Comparison of ENCODE assay signal across 8 cellular contexts in genomic region chr4:153573881-153574807, GRCh38.
A peak's percentile ranks its signal among the peaks of the same experiment; 100 is the strongest.
DNase-seq lines count a peak whose midpoint lies in the region; ATAC-seq and TF ChIP-seq lines count a peak whose summit lies in the region.

No MANE protein-coding gene starts in this region.

- no peak overlapping the region for H3K9ac ChIP-seq in muscle layer of colon (ENCODE audit: low read length)

- no peaks in the 10 kb centered on the region for H3K36me3 ChIP-seq in muscle layer of colon (ENCODE audit: insufficient read depth, low read length)

- DNase-seq in DMS53 treated with DMSO at 0.1 percent for 48 hours (lab: John Stamatoyannopoulos, UW; ENCODE audit: unreplicated experiment) (peak; percentile 29), NAMALWA (ENCODE audit: low spot score) (peak; percentile 75), dorsolateral prefrontal cortex (peak; percentile 7 to 95 (median 80))
- DNase-seq in activated CD4-positive, alpha-beta T cell treated with anti-CD3 and anti-CD28 coated beads for 48 hours, result peak; percentile 60
- no peak for DNase-seq in stimulated activated effector memory CD8-positive, alpha-beta T cell treated with anti-CD3 and anti-CD28 coated beads, Interleukin-12 subunit alpha, Interleukin-12 subunit beta, amount 100 ng/mL, for 72 hours (ENCODE audit: low spot score in 2 of 2)

- ATAC-seq in GM21528 (IDR thresholded peaks at IDR 0.05; ENCODE audit: low FRiP score, unreplicated experiment), result peak; percentile 56
- peak; percentile 96 for ATAC-seq in stimulated activated effector memory CD8-positive, alpha-beta T cell treated with anti-CD3 and anti-CD28 coated beads, Interleukin-12 subunit alpha, Interleukin-12 subunit beta, amount 100 ng/mL, for 72 hours
- no peak for ATAC-seq in HG03159 (IDR thresholded peaks at IDR 0.05; ENCODE audit: unreplicated experiment)

- no peaks in the 10 kb centered on the region for H3K9me3 Mint-ChIP-seq in stimulated activated effector memory CD8-positive, alpha-beta T cell treated with anti-CD3 and anti-CD28 coated beads, Interleukin-12 subunit alpha, Interleukin-12 subunit beta, amount 100 ng/mL, for 72 hours

- no peaks in the 10 kb centered on the region for H3K9me3 ChIP-seq in muscle layer of colon (ENCODE audit: low read length)

- H3K36me3 Mint-ChIP-seq in stimulated activated effector memory CD8-positive, alpha-beta T cell treated with anti-CD3 and anti-CD28 coated beads, Interleukin-12 subunit alpha, Interleukin-12 subunit beta, amount 100 ng/mL, for 72 hours, result peaks cover 16% of the 10 kb centered on the region

- H3K27ac Mint-ChIP-seq in stimulated activated effector memory CD8-positive, alpha-beta T cell treated with anti-CD3 and anti-CD28 coated beads, Interleukin-12 subunit alpha, Interleukin-12 subunit beta, amount 100 ng/mL, for 72 hours, result no peak overlapping the region

- H3K27ac ChIP-seq in dorsolateral prefrontal cortex (peak overlapping the region in 15 of 59 donors; percentile 12 to 69 (median 44)), muscle layer of colon (ENCODE audit: low read depth, low read length) (peak overlapping the region; percentile 31)

- H3K27me3 ChIP-seq in dorsolateral prefrontal cortex, result no peaks in the 10 kb centered on the region
- no peaks in the 10 kb centered on the region for H3K27me3 ChIP-seq in muscle layer of colon (ENCODE audit: control insufficient read depth in 1 of 2, insufficient read depth in 2 of 2, low read length in 2 of 2)

- H3K4me1 Mint-ChIP-seq in stimulated activated effector memory CD8-positive, alpha-beta T cell treated with anti-CD3 and anti-CD28 coated beads, Interleukin-12 subunit alpha, Interleukin-12 subunit beta, amount 100 ng/mL, for 72 hours, result peaks cover 54% of the 10 kb centered on the region

- H3K4me3 ChIP-seq in dorsolateral prefrontal cortex (no peak overlapping the region), muscle layer of colon (ENCODE audit: low read depth in 1 of 2, low read length in 2 of 2) (no peak overlapping the region)

- H3K4me3 Mint-ChIP-seq in stimulated activated effector memory CD8-positive, alpha-beta T cell treated with anti-CD3 and anti-CD28 coated beads, Interleukin-12 subunit alpha, Interleukin-12 subunit beta, amount 100 ng/mL, for 72 hours, result no peak overlapping the region

- peak in 55 of 56 donors; percentile 55 to 85 (median 73) for TF ChIP-seq CTCF in dorsolateral prefrontal cortex (IDR thresholded peaks at IDR 0.05 in 54 of 56, conservative IDR thresholded peaks at IDR 0.05 in 2 of 56; ENCODE audit: low read depth in 1 of 56, partially characterized antibody in 56 of 56)

- peaks cover 32% of the 10 kb centered on the region for H3K4me1 ChIP-seq in muscle layer of colon (ENCODE audit: insufficient read depth, low read length)

- intact Hi-C loops in dorsolateral prefrontal cortex (cut with DNase I), result loop anchor here (1.0 to 10.0 kb wide), 7 partner anchors 107 to 729 kb away; partner anchors contain the start of genes MND1 (in 2 of the 2) and TMEM131L (in 2 of the 2)

Comparison
In these comparisons a context has a peak if more than half of its experiments do, and no peak if none do; other contexts are left out.
1. DNase-seq: peak in DMS53 treated with DMSO at 0.1 percent for 48 hours (single experiment), NAMALWA (single experiment), activated CD4-positive, alpha-beta T cell treated with anti-CD3 and anti-CD28 coated beads for 48 hours (single experiment) and dorsolateral prefrontal cortex (10 of 10); none in stimulated activated effector memory CD8-positive, alpha-beta T cell treated with anti-CD3 and anti-CD28 coated beads, Interleukin-12 subunit alpha, Interleukin-12 subunit beta, amount 100 ng/mL, for 72 hours (0 of 2).